ENCODE assay signal across 1 cellular context in the genomic region with DNA sequence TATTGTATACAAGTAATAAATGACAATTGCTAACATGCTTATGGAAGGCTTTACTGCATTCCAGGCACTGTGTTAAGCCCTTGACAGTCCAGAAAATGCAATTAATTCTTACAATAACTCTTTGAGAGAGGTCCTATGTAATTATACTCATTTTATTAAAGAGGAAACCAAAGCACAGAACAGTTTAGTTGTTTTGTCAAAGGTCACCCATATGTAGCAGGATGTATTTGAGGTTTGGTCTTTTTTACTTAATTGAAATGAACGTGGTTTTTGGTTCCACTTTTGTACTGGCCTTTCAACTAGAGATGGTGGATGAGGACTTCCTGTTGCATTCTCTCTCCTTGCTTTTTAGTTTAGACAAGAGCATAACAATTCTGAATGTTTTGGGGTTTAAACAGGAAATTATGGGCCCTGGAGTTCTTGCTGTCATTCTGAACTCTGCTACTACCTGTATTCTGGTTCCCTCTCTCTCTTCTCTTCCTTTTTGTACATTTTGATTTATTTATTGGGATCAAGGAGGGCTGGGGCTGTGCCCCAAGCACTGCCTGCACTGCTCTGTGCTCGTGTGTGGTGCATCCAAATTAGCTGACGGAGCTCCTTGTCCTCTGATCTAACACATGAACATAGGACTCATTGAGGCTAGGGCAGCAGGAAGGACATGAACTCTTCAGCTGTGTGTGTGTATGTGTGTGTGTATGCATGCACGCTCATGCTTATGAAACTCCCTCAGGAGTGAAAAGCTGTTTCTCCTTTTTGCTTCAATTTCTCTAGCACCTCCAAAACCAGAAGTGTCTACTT.
TF ChIP-seq lines count a peak whose summit lies in the region.

No MANE protein-coding gene starts in this region.

TF ChIP-seq in SK-N-SH treated with all-trans-retinoic acid at 6 μM for 48 hours, 23 proteins besides CTCF, POLR2A, EP300 and RAD21 (continued from another document):
- TF ChIP-seq TSHZ2 (CRISPR knock-in tag; IDR thresholded peaks at IDR 0.05) (no peak), GLIS3 (CRISPR knock-in tag; IDR thresholded peaks at IDR 0.05) (no peak), ISL1 (CRISPR knock-in tag; IDR thresholded peaks at IDR 0.05) (no peak), TCF4 (CRISPR knock-in tag; IDR thresholded peaks at IDR 0.05; ENCODE audit: borderline replicate concordance) (no peak), ZC3H10 (CRISPR knock-in tag; IDR thresholded peaks at IDR 0.05) (no peak)
TF ChIP-seq in SK-N-SH treated with all-trans-retinoic acid at 6 μM for 48 hours: peak in this region for 0.
